In the genomic region with DNA sequence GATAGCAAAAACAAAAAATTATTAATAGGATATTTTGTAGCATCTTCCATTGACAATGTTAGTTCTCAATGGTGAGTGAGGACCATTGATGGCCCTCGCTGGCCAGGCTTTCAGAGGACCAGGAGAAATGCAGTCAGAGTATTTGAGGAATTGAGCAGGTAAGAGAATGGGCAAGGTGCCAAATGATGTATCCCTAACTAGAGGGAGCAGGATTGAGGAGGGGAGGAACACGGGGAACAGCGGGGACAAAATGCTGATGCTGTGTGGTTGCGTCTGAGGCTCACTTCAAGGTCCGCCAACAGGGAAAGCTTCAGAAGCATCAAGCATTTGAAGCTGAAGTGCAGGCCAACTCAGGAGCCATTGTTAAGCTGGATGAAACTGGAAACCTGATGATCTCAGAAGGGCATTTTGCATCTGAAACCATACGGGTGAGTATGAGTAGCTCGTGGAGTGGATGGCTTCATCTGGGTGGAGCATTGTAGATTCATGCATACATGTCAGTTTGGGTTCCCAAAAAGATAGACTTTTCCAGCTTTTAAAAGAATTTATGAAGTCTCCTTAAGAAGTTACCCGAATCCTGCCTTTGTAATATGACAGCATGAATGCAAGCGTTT, we compare ENCODE assay signal across 19 cellular contexts. TPM values are rescaled to one million over a fixed set of nuclear protein-coding genes. Genes with fewer than 3 reads are reported as not detected.
A peak's percentile ranks its signal among the peaks of the same experiment; 100 is the strongest.
DNase-seq lines count a peak whose midpoint lies in the region; ATAC-seq and TF ChIP-seq lines count a peak whose summit lies in the region.
"Had no signal": no experiment of that assay in that cellular context is flagged by ENCODE, and none has a peak within 500 bp of the region (broad histone marks: within the 10 kb centered on the region; RNA-seq: fewer than 3 reads in every experiment).

No MANE protein-coding gene starts in this region.

- H3K79me2 ChIP-seq in GM23248 (ENCODE audit: insufficient read depth) (peaks cover 98% of the 10 kb centered on the region), KMS-11 (ENCODE audit: insufficient read depth, low read depth) (peaks cover 13% of the 10 kb centered on the region; the same call in 1 of the 2 replicates)

- TF ChIP-seq CTCF in KMS-11 (conservative IDR thresholded peaks at IDR 0.05; ENCODE audit: low read depth, low read length) (no peak), fibroblast of the aortic adventitia (IDR thresholded peaks at IDR 0.05; ENCODE audit: insufficient read depth, low read length) (no peak)

- no peaks in the 10 kb centered on the region for H3K9me2 ChIP-seq in GM23248 (ENCODE audit: insufficient read depth)

- no peaks in the 10 kb centered on the region for H3K4me1 ChIP-seq in GM23248 (ENCODE audit: insufficient read depth)
- peaks cover 22% of the 10 kb centered on the region for H3K4me1 ChIP-seq in KMS-11 (ENCODE audit: low read depth, poor library complexity, severe bottlenecking)
- H3K4me1 ChIP-seq: foreskin keratinocyte had no signal

- H3K27me3 ChIP-seq in GM23248 (replicated peaks; ENCODE audit: insufficient read depth) (no peaks in the 10 kb centered on the region), KMS-11 (ENCODE audit: insufficient read depth, low read depth) (no peaks in the 10 kb centered on the region)
- H3K27me3 ChIP-seq: foreskin keratinocyte had no signal

- H3K36me3 ChIP-seq in GM23248 (ENCODE audit: low read depth) = peaks cover 77% of the 10 kb centered on the region
- peaks cover 6% of the 10 kb centered on the region; the same call in 1 of the 2 replicates for H3K36me3 ChIP-seq in KMS-11 (ENCODE audit: insufficient read depth)

- H4K20me1 ChIP-seq in GM23248 (ENCODE audit: insufficient read depth) = peaks cover 14% of the 10 kb centered on the region; the same call in 1 of the 2 replicates
- no peaks in the 10 kb centered on the region for H4K20me1 ChIP-seq in KMS-11 (ENCODE audit: insufficient read depth)

- no peak overlapping the region for H3K4me2 ChIP-seq in GM23248 (ENCODE audit: unreplicated experiment)
- peak overlapping the region; percentile 10; the same call in 1 of the 2 replicates for H3K4me2 ChIP-seq in KMS-11

- peaks cover 24% of the 10 kb centered on the region for H3K4me1 Mint-ChIP-seq in T-helper 17 cell

- peak overlapping the region; percentile 4; the same call in 1 of the 2 replicates for H3K27ac ChIP-seq in GM23248
- no peak overlapping the region for H3K27ac ChIP-seq in KMS-11
- H3K27ac ChIP-seq: foreskin keratinocyte, skin epidermis, thoracic aorta had no signal

- H3K36me3 Mint-ChIP-seq in T-helper 17 cell (ENCODE audit: low read depth) = peaks cover 10% of the 10 kb centered on the region

- ATAC-seq in T-helper 17 cell = no peak
- ATAC-seq: foreskin keratinocyte; naive thymus-derived CD4-positive, alpha-beta T cell had no signal

- peaks cover 24% of the 10 kb centered on the region for H3F3A ChIP-seq in GM23248 (ENCODE audit: insufficient read depth)

- DNase-seq in GM23248 (peak; percentile 46), T-helper 17 cell (no peak), fibroblast of the aortic adventitia (ENCODE audit: low read depth) (peak; percentile 20), GM19240 (ENCODE audit: insufficient read length, low spot score) (no peak), germinal center (ENCODE audit: low spot score) (no peak), epidermal melanocyte (ENCODE audit: insufficient read length, low spot score) (no peak)
- DNase-seq: activated CD4-positive, CD25-positive, alpha-beta regulatory T cell treated with anti-CD3 and anti-CD28 coated beads, Interleukin-2, amount 50 U/mL, for 72 hours; activated CD8-positive, alpha-beta memory T cell treated with anti-CD3 and anti-CD28 coated beads, Interleukin-2, amount 50 U/mL, for 48 hours; activated naive CD8-positive, alpha-beta T cell treated with anti-CD3 and anti-CD28 coated beads, Interleukin-2, amount 10 ng/mL, durations not matched to agents 7 days and 5 days; effector CD4-positive, alpha-beta T cell; MM.1S; naive thymus-derived CD4-positive, alpha-beta T cell; NCI-H2081 treated with DMSO at 0.1 percent for 48 hours; Right ventricle myocardium superior; stimulated activated CD4-positive, alpha-beta T cell treated with anti-CD3 and anti-CD28 coated beads, Interleukin-4, amount 100 ng/mL, for 4 hours had no signal

- H3K27me3 Mint-ChIP-seq in T-helper 17 cell = no peaks in the 10 kb centered on the region
- H3K27me3 Mint-ChIP-seq: activated naive CD8-positive, alpha-beta T cell treated with anti-CD3 and anti-CD28 coated beads, Interleukin-2, amount 10 ng/mL, durations not matched to agents 7 days and 5 days; naive thymus-derived CD4-positive, alpha-beta T cell had no signal

- WGBS in GM23248 (ENCODE audit: low coverage in 1 of 2, low lambda C conversion rate in 2 of 2, missing lambda C conversion rate in 2 of 2), 2 experiments = 78 to 79% methylated on average over 9 of the region's 9 CpGs

- H3K9ac ChIP-seq in GM23248 (no peak overlapping the region), KMS-11 (no peak overlapping the region)

- H3K4me3 ChIP-seq in GM23248 (no peak overlapping the region), KMS-11 (IDR thresholded peaks at IDR 0.05; ENCODE audit: insufficient read depth, low read depth, low read length) (no peak overlapping the region), fibroblast of the aortic adventitia (ENCODE audit: low read depth, low read length) (no peak overlapping the region)
- H3K4me3 ChIP-seq: skin epidermis, thoracic aorta had no signal

- in situ Hi-C loops in GM23248 (cut with MboI) = no loop called here

- H3K27ac Mint-ChIP-seq in T-helper 17 cell = peak overlapping the region; percentile 77
- H3K27ac Mint-ChIP-seq: activated naive CD8-positive, alpha-beta T cell treated with anti-CD3 and anti-CD28 coated beads, Interleukin-2, amount 10 ng/mL, durations not matched to agents 7 days and 5 days had no signal

- H3K9me3 ChIP-seq in GM23248 (ENCODE audit: low read depth) (no peaks in the 10 kb centered on the region), T-helper 17 cell (ENCODE audit: control insufficient read depth, low read length, poor library complexity, severe bottlenecking) (no peaks in the 10 kb centered on the region)
- H3K9me3 ChIP-seq: thoracic aorta had no signal

- H2AFZ ChIP-seq in GM23248 (no peak overlapping the region), KMS-11 (ENCODE audit: low read depth) (no peak overlapping the region)

- H3K4me3 Mint-ChIP-seq in T-helper 17 cell = no peak overlapping the region
- H3K4me3 Mint-ChIP-seq: activated naive CD8-positive, alpha-beta T cell treated with anti-CD3 and anti-CD28 coated beads, Interleukin-2, amount 10 ng/mL, durations not matched to agents 7 days and 5 days; naive thymus-derived CD4-positive, alpha-beta T cell had no signal

RNA-seq across cellular contexts. Expression of gene SPTAN1, which starts 16.2 kb away (rescaled TPM):
- 275 and 287 TPM in 2 replicates for total RNA-seq in GM23248 (2014; rRNA removed; shearing (Covaris generic))
- 139 and 144 TPM in 2 replicates for polyA plus RNA-seq in GM23248 (2016; fragmentation: Nextera tagmentation; extraction: Ambion mirVana)
- total RNA-seq in T-helper 17 cell (100 to 1,000 TPM; 734 to 740 TPM), fibroblast of the aortic adventitia (ENCODE audit: low replicate concordance) (287 and 673 TPM in 2 replicates)

Comparison
In these comparisons a context has a peak if more than half of its experiments do, and no peak if none do; other contexts are left out.
1. DNase-seq: peak in GM23248 (single experiment) and fibroblast of the aortic adventitia (single experiment); none in T-helper 17 cell (0 of 3), GM19240 (single experiment), germinal center (single experiment) and epidermal melanocyte (single experiment).